Comparison of ENCODE assay signal across 11 cellular contexts in genomic region chr10:84296071-84296981, GRCh38. TPM values are rescaled to one million over a fixed set of nuclear protein-coding genes. Genes with fewer than 3 reads are reported as not detected.
DNase-seq lines count a peak whose midpoint lies in the region; ATAC-seq and TF ChIP-seq lines count a peak whose summit lies in the region.
"Had no signal": no experiment of that assay in that cellular context is flagged by ENCODE, and none has a peak within 500 bp of the region (broad histone marks: within the 10 kb centered on the region; RNA-seq: fewer than 3 reads in every experiment).

No MANE protein-coding gene starts in this region.

- peaks cover 5% of the 10 kb centered on the region for H4K20me1 ChIP-seq in neural progenitor cell (ENCODE audit: low read depth)

- no peak overlapping the region for H3K27ac Mint-ChIP-seq in neural progenitor cell

- in situ Hi-C loops in brain microvascular endothelial cell (cut with HindIII; ENCODE audit: low pct_ligation_motif_present, low sequenced_read_pairs): no loop called here

- H3K4me3 ChIP-seq in heart left ventricle (no peak overlapping the region), right atrium auricular region (no peak overlapping the region), brain microvascular endothelial cell (ENCODE audit: low read depth, low read length) (no peak overlapping the region), iPS-20b (ENCODE audit: low read length) (peak overlapping the region; percentile 14; the same call in 1 of the 2 replicates), aorta (ENCODE audit: low read length in 2 of 2) (no peak overlapping the region), neural progenitor cell (no peak overlapping the region)

- no peaks in the 10 kb centered on the region for H3K27me3 ChIP-seq in heart left ventricle
- H3K27me3 ChIP-seq in right atrium auricular region: no peaks in the 10 kb centered on the region
- H3K27me3 ChIP-seq in brain microvascular endothelial cell (replicated peaks): no peaks in the 10 kb centered on the region
- no peaks in the 10 kb centered on the region for H3K27me3 ChIP-seq in iPS-20b (ENCODE audit: insufficient read depth, low read length)
- no peaks in the 10 kb centered on the region for H3K27me3 ChIP-seq in aorta (ENCODE audit: control insufficient read depth in 1 of 2, insufficient read depth in 2 of 2, low read length in 1 of 2)
- no peaks in the 10 kb centered on the region for H3K27me3 ChIP-seq in neural progenitor cell

- H2AFZ ChIP-seq in neural progenitor cell (replicated peaks): no peak overlapping the region

- peaks cover 2% of the 10 kb centered on the region for H3K27me3 Mint-ChIP-seq in neural progenitor cell (ENCODE audit: insufficient read depth, low read depth)

- no peaks in the 10 kb centered on the region for H3K9me3 Mint-ChIP-seq in neural progenitor cell

- H3K9ac ChIP-seq in iPS-20b (ENCODE audit: low read depth, low read length) (peak overlapping the region; percentile 35), neural progenitor cell (no peak overlapping the region)

- no peaks in the 10 kb centered on the region for H3K79me2 ChIP-seq in neural progenitor cell (ENCODE audit: low read depth)

- H3K4me2 ChIP-seq in neural progenitor cell: no peak overlapping the region

- H3K4me1 ChIP-seq in heart left ventricle: peaks cover 0 to 17% (median 7%) of the 10 kb centered on the region in 12 donors
- H3K4me1 ChIP-seq in right atrium auricular region: no peaks in the 10 kb centered on the region
- H3K4me1 ChIP-seq in iPS-20b (ENCODE audit: insufficient read depth, low read length): peaks cover 11% of the 10 kb centered on the region; the same call in 1 of the 2 replicates
- peaks cover 4 to 11% of the 10 kb centered on the region in 2 donors for H3K4me1 ChIP-seq in aorta (ENCODE audit: control insufficient read depth in 1 of 2, insufficient read depth in 2 of 2, low read length in 2 of 2)
- peaks cover 7% of the 10 kb centered on the region for H3K4me1 ChIP-seq in neural progenitor cell

- H3K27ac ChIP-seq in heart left ventricle (peak overlapping the region in 10 of 12 donors; percentile 1 to 68 (median 58)), right atrium auricular region (no peak overlapping the region), brain microvascular endothelial cell (peak overlapping the region; percentile 78), iPS-20b (ENCODE audit: low read length) (peak overlapping the region; percentile 27), aorta (ENCODE audit: low read depth in 1 of 2, low read length in 2 of 2) (peak overlapping the region in 1 of 2 donors; percentile 55), neural progenitor cell (no peak overlapping the region)

- intact Hi-C loops in heart left ventricle (cut with DNase I) (no loop called here), aorta (cut with DNase I) (loop anchor here in 1 of 2 donors (1.0 kb wide), 1 partner anchor 32 kb away; the partner anchor contains the start of gene CCSER2)

- ATAC-seq in heart left ventricle: peak in 3 of 4 donors; percentile 47 to 81 (median 61)
- ATAC-seq in aorta (ENCODE audit: low FRiP score): peak; percentile 77

- DNase-seq in heart left ventricle: peak in 1 of 5 donors; percentile 31
- DNase-seq in right atrium auricular region (ENCODE audit: low spot score): no peak
- peak; percentile 82 for DNase-seq in brain microvascular endothelial cell
- peak in 1 of 2 donors; percentile 70 for DNase-seq in aorta
- no peak for DNase-seq in neural progenitor cell (ENCODE audit: low spot score)
- no peak for DNase-seq in NCI-H446 treated with DMSO at 0.1 percent for 48 hours (lab: John Stamatoyannopoulos, UW)
- DNase-seq in DMS79 treated with DMSO at 0.1 percent for 48 hours (lab: John Stamatoyannopoulos, UW): no peak
- DNase-seq: activated CD4-positive, alpha-beta T cell treated with anti-CD3 and anti-CD28 coated beads for 4 hours; NCI-H1105 had no signal

- H3K36me3 ChIP-seq in heart left ventricle: no peaks in the 10 kb centered on the region
- no peaks in the 10 kb centered on the region for H3K36me3 ChIP-seq in right atrium auricular region
- no peaks in the 10 kb centered on the region for H3K36me3 ChIP-seq in brain microvascular endothelial cell (replicated peaks)
- H3K36me3 ChIP-seq in iPS-20b (ENCODE audit: insufficient read depth, low read depth, low read length): no peaks in the 10 kb centered on the region
- H3K36me3 ChIP-seq in aorta (ENCODE audit: control insufficient read depth in 1 of 2, insufficient read depth in 2 of 2, low read length in 1 of 2): no peaks in the 10 kb centered on the region
- no peaks in the 10 kb centered on the region for H3K36me3 ChIP-seq in neural progenitor cell

- 53 to 59% (median 54%) methylated on average over 10 of the region's 10 CpGs for WGBS in heart left ventricle, 4 donors
- 26 to 32% methylated on average over 10 of the region's 10 CpGs for WGBS in aorta, 2 donors

- H3K9me3 ChIP-seq in heart left ventricle (no peaks in the 10 kb centered on the region), right atrium auricular region (no peaks in the 10 kb centered on the region), iPS-20b (ENCODE audit: insufficient read depth, low read depth, low read length) (no peaks in the 10 kb centered on the region), aorta (ENCODE audit: control insufficient read depth, low read length) (no peaks in the 10 kb centered on the region), neural progenitor cell (ENCODE audit: low read depth) (no peaks in the 10 kb centered on the region)

- no peak for TF ChIP-seq POLR2A in heart left ventricle (IDR thresholded peaks at IDR 0.05)

- H3K4me1 Mint-ChIP-seq in neural progenitor cell: no peaks in the 10 kb centered on the region

- no peak for TF ChIP-seq CTCF in heart left ventricle (IDR thresholded peaks at IDR 0.05)
- TF ChIP-seq CTCF in right atrium auricular region (IDR thresholded peaks at IDR 0.05): no peak
- TF ChIP-seq CTCF in brain microvascular endothelial cell (IDR thresholded peaks at IDR 0.05; ENCODE audit: low read depth, low read length, missing control alignments): no peak
- no peak for TF ChIP-seq CTCF in neural progenitor cell (IDR thresholded peaks at IDR 0.05)

- no peaks in the 10 kb centered on the region for H3K36me3 Mint-ChIP-seq in neural progenitor cell

- H3K4me3 Mint-ChIP-seq in neural progenitor cell: no peak overlapping the region

- H3F3A ChIP-seq in neural progenitor cell (ENCODE audit: low read depth): no peaks in the 10 kb centered on the region

RNA-seq across cellular contexts. Expression of gene CCSER2, which starts 32.1 kb away (rescaled TPM):
- total RNA-seq in heart left ventricle (100 to 1,000 TPM; 101 to 244 (median 161) TPM), right atrium auricular region (10 to 100 TPM; 77.1 to 91.6 TPM), aorta (100 to 1,000 TPM in 1 of 2 donors, 10 to 100 TPM in 1; 95.0 to 111 TPM), neural progenitor cell (ENCODE audit: low replicate concordance) (24.0 and 39.3 TPM in 2 replicates)
- polyA plus RNA-seq in heart left ventricle (10 to 100 TPM; 32.4 to 72.0 TPM), aorta (10 to 100 TPM; 23.1 to 23.8 TPM)

RNA-seq across cellular contexts. Expression of gene RGR, which starts 51.5 kb away (rescaled TPM):
- under 1 TPM in 3 of 9 donors, not detected in 6; 0.35 to 0.99 (median 0.38) TPM for total RNA-seq in heart left ventricle
- 1 to 10 TPM in 1 of 2 donors, under 1 TPM in 1; 0.04 to 2.0 TPM for polyA plus RNA-seq in heart left ventricle
- not detected for total RNA-seq in right atrium auricular region
- total RNA-seq in aorta: not detected
- not detected for polyA plus RNA-seq in aorta
- 0.71 and 1.9 TPM in 2 replicates for total RNA-seq in neural progenitor cell (ENCODE audit: low replicate concordance)
- total RNA-seq: A673 had no signal

RNA-seq across cellular contexts. Expression of gene LRIT1, which starts 55.0 kb away (rescaled TPM):
- total RNA-seq in heart left ventricle (not detected), right atrium auricular region (not detected), aorta (not detected), neural progenitor cell (ENCODE audit: low replicate concordance) (not detected in 2 replicates)
- polyA plus RNA-seq in heart left ventricle (not detected), aorta (not detected)
- total RNA-seq: A673 had no signal

Comparison
In these comparisons a context has a peak if more than half of its experiments do, and no peak if none do; other contexts are left out.
1. H3K27ac ChIP-seq: peak in heart left ventricle (10 of 12), brain microvascular endothelial cell (single experiment) and iPS-20b (single experiment); none in right atrium auricular region (0 of 2) and neural progenitor cell (single experiment).